In the genomic region with DNA sequence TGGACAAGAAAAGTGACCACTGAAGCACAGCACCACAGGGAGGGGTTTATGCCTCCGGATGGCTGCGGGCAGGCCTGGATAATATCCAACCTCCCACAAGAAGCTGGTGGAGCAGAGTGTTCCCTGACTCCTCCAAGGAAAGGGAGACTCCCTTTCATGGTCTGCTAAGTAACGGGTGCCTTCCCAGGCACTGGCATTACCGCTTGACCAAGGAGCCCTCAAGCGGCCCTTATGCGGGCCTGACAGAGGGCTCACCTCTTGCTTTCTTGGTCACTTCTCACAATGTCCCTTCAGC, we compare ENCODE assay signal across 8 cellular contexts. TPM values are rescaled to one million over a fixed set of nuclear protein-coding genes. Genes with fewer than 3 reads are reported as not detected.
DNase-seq lines count a peak whose midpoint lies in the region; ATAC-seq and TF ChIP-seq lines count a peak whose summit lies in the region.
"Not testable (repeated sequence)": the region's sequence is repeated elsewhere in the genome, so short reads cannot be mapped to it uniquely, and the experiment has no call there.

No MANE protein-coding gene starts in this region.

- TF ChIP-seq EP300 in gastroesophageal sphincter (IDR thresholded peaks at IDR 0.05) = not testable (repeated sequence)

- H3K36me3 ChIP-seq in DOHH2 (ENCODE audit: control insufficient read depth, low read length); PC-3 (ENCODE audit: low read depth, low read length); gastroesophageal sphincter; upper lobe of right lung: not testable (repeated sequence)

- not testable (repeated sequence) for H3K9ac ChIP-seq in PC-3 (ENCODE audit: low read length)

- H3K9me3 Mint-ChIP-seq in activated CD8-positive, alpha-beta T cell treated with anti-CD3 and anti-CD28 coated beads for 36 hours; MCF 10A (ENCODE audit: unreplicated experiment): not testable (repeated sequence)

- not testable (repeated sequence) for H3F3A ChIP-seq in DOHH2 (ENCODE audit: control insufficient read depth, insufficient read depth); PC-3 (ENCODE audit: low read length, unreplicated experiment)

- H3K4me1 ChIP-seq in DOHH2 (ENCODE audit: control insufficient read depth, low read length) (peaks cover 20% of the 10 kb centered on the region), gastroesophageal sphincter (peaks cover 0 to 43% (median 4%) of the 10 kb centered on the region in 3 donors), mononuclear cell (ENCODE audit: insufficient read depth, low read length) (peaks cover 20% of the 10 kb centered on the region)
- not testable (repeated sequence) for H3K4me1 ChIP-seq in PC-3 (ENCODE audit: insufficient read depth, low read length); upper lobe of right lung

- WGBS in gastroesophageal sphincter (ENCODE audit: low coverage in 1 of 2), 2 donors = 55 to 80% methylated on average over 2 to 6 of the region's 6 CpGs

- not testable (repeated sequence) for H3K79me2 ChIP-seq in DOHH2 (ENCODE audit: control insufficient read depth, low read length); PC-3 (ENCODE audit: low read length)

- not testable (repeated sequence) for DNase-seq in PC-3; activated CD8-positive, alpha-beta T cell treated with anti-CD3 and anti-CD28 coated beads for 36 hours; MCF 10A (ENCODE audit: unreplicated experiment); retinal pigment epithelial cell (ENCODE audit: low read depth); upper lobe of right lung

- H2AFZ ChIP-seq in PC-3 (ENCODE audit: low read length) = peak overlapping the region; percentile 80

- not testable (repeated sequence) for TF ChIP-seq CTCF in DOHH2 (IDR thresholded peaks at IDR 0.05; ENCODE audit: low read depth, low read length, poor library complexity, severe bottlenecking); PC-3 (conservative IDR thresholded peaks at IDR 0.05; ENCODE audit: low read depth, low read length); activated CD8-positive, alpha-beta T cell treated with anti-CD3 and anti-CD28 coated beads for 36 hours (IDR thresholded peaks at IDR 0.05); MCF 10A (IDR thresholded peaks at IDR 0.05; ENCODE audit: unreplicated experiment); gastroesophageal sphincter (IDR thresholded peaks at IDR 0.05); retinal pigment epithelial cell (conservative IDR thresholded peaks at IDR 0.05; ENCODE audit: low read depth, low read length); upper lobe of right lung (IDR thresholded peaks at IDR 0.05)

- not testable (repeated sequence) for H3K27me3 Mint-ChIP-seq in activated CD8-positive, alpha-beta T cell treated with anti-CD3 and anti-CD28 coated beads for 36 hours; MCF 10A (ENCODE audit: insufficient read depth, unreplicated experiment)

- H3K9me3 ChIP-seq in DOHH2 (ENCODE audit: control insufficient read depth, insufficient read depth, low read length); PC-3 (ENCODE audit: low read length); gastroesophageal sphincter; mononuclear cell (ENCODE audit: low read depth, low read length); upper lobe of right lung: not testable (repeated sequence)

- not testable (repeated sequence) for H3K9me2 ChIP-seq in DOHH2 (replicated peaks; ENCODE audit: control insufficient read depth, low read length); PC-3 (replicated peaks; ENCODE audit: low read length)

- H3K4me1 Mint-ChIP-seq in activated CD8-positive, alpha-beta T cell treated with anti-CD3 and anti-CD28 coated beads for 36 hours (ENCODE audit: low read depth) = peaks cover 27% of the 10 kb centered on the region
- not testable (repeated sequence) for H3K4me1 Mint-ChIP-seq in MCF 10A (ENCODE audit: insufficient read depth, unreplicated experiment)

- H3K27ac ChIP-seq in DOHH2 (ENCODE audit: low read depth, low read length); PC-3 (ENCODE audit: low read length): not testable (repeated sequence)
- peak overlapping the region; percentile 51 to 97 (median 96) for H3K27ac ChIP-seq in gastroesophageal sphincter
- peak overlapping the region; percentile 27 for H3K27ac ChIP-seq in upper lobe of right lung

- H3K4me3 ChIP-seq in DOHH2 (ENCODE audit: low read length) = peak overlapping the region; percentile 70
- peak overlapping the region; percentile 64 for H3K4me3 ChIP-seq in PC-3 (ENCODE audit: low read length)
- H3K4me3 ChIP-seq in gastroesophageal sphincter = peak overlapping the region in 1 of 2 donors; percentile 76
- peak overlapping the region; percentile 37 for H3K4me3 ChIP-seq in mononuclear cell (ENCODE audit: low read length)
- H3K4me3 ChIP-seq in retinal pigment epithelial cell (ENCODE audit: low read length) = peak overlapping the region; percentile 55
- H3K4me3 ChIP-seq in upper lobe of right lung = peak overlapping the region; percentile 50

- H3K4me2 ChIP-seq in DOHH2 (ENCODE audit: low read length) (peak overlapping the region; percentile 67), PC-3 (ENCODE audit: low read length) (peak overlapping the region; percentile 73)

- BruUV-seq in PC-3 (replicated peaks; lab: Mats Ljungman, UMichigan); MCF 10A (replicated peaks; lab: Mats Ljungman, UMichigan): not testable (repeated sequence)

- not testable (repeated sequence) for H3K27ac Mint-ChIP-seq in activated CD8-positive, alpha-beta T cell treated with anti-CD3 and anti-CD28 coated beads for 36 hours; MCF 10A (ENCODE audit: low read depth, unreplicated experiment)

- not testable (repeated sequence) for ATAC-seq in PC-3; activated CD8-positive, alpha-beta T cell treated with anti-CD3 and anti-CD28 coated beads for 36 hours; gastroesophageal sphincter; upper lobe of right lung

- not testable (repeated sequence) for H3K36me3 Mint-ChIP-seq in activated CD8-positive, alpha-beta T cell treated with anti-CD3 and anti-CD28 coated beads for 36 hours (ENCODE audit: low read depth); MCF 10A (ENCODE audit: insufficient read depth, unreplicated experiment)

- not testable (repeated sequence) for H3K27me3 ChIP-seq in DOHH2 (ENCODE audit: control insufficient read depth, low read length); PC-3 (ENCODE audit: low read length); gastroesophageal sphincter; mononuclear cell (ENCODE audit: insufficient read depth, low read length); upper lobe of right lung

- CTCF ChIA-PET in PC-3 (lab: Charles Lee) = not testable (repeated sequence)
- CTCF ChIA-PET in activated CD8-positive, alpha-beta T cell treated with anti-CD3 and anti-CD28 coated beads for 36 hours (lab: Charles Lee) = interaction anchor here (1.1 kb wide), 1 partner anchor 206 kb away, joined by 3 read pairs; a partner anchor contains a TSS
- CTCF ChIA-PET in MCF 10A (lab: Yijun Ruan, JAX) = interaction anchor here (0.6 to 2.5 kb wide), 14 partner anchors 7 to 656 kb away, joined by 3 to 23 read pairs (median 4); a partner anchor contains a TSS

- peak overlapping the region; percentile 84 for H3K4me3 Mint-ChIP-seq in activated CD8-positive, alpha-beta T cell treated with anti-CD3 and anti-CD28 coated beads for 36 hours
- peak overlapping the region; percentile 87 for H3K4me3 Mint-ChIP-seq in MCF 10A (ENCODE audit: unreplicated experiment)

- TF ChIP-seq POLR2A in gastroesophageal sphincter (IDR thresholded peaks at IDR 0.05) = not testable (repeated sequence)

- intact Hi-C loops in PC-3 (cut with micrococcal nuclease); activated CD8-positive, alpha-beta T cell treated with anti-CD3 and anti-CD28 coated beads for 36 hours (cut with micrococcal nuclease); upper lobe of right lung (cut with DNase I): not testable (repeated sequence)
- intact Hi-C loops in MCF 10A (cut with micrococcal nuclease) = loop anchor here (5.0 to 10.0 kb wide), 2 partner anchors 356 to 479 kb away; a partner anchor contains a TSS

- not testable (repeated sequence) for H4K20me1 ChIP-seq in DOHH2 (ENCODE audit: control insufficient read depth, insufficient read depth, low read depth, low read length); PC-3 (ENCODE audit: low read length)

- POLR2A ChIA-PET in PC-3 (lab: Charles Lee; ENCODE audit: unreplicated experiment); activated CD8-positive, alpha-beta T cell treated with anti-CD3 and anti-CD28 coated beads for 36 hours (lab: Charles Lee): not testable (repeated sequence)
- POLR2A ChIA-PET in MCF 10A (lab: Yijun Ruan, JAX) = interaction anchor here (0.6 to 1.9 kb wide), 5 partner anchors 22 to 1127 kb away, joined by 3 to 6 read pairs (median 4); a partner anchor contains a TSS

RNA-seq across cellular contexts. Expression of a gene that starts 22.5 kb away (rescaled TPM):
- total RNA-seq in PC-3 (2014; rRNA removed) = 10.9 and 15.7 TPM in 2 replicates
- total RNA-seq in activated CD8-positive, alpha-beta T cell treated with anti-CD3 and anti-CD28 coated beads for 36 hours = 1 to 10 TPM; 5.1 to 6.1 TPM
- 3.2 and 3.3 TPM in 2 replicates for total RNA-seq in MCF 10A (2022)
- total RNA-seq in gastroesophageal sphincter = 10 to 100 TPM; 10.5 to 36.1 (median 20.4) TPM
- 4.8 TPM for total RNA-seq in mononuclear cell
- total RNA-seq in upper lobe of right lung = 10.2 TPM

RNA-seq across cellular contexts. Expression of a gene that starts 27.9 kb away (rescaled TPM):
- 31.4 and 37.6 TPM in 2 replicates for total RNA-seq in PC-3 (2014; rRNA removed)
- 10 to 100 TPM; 24.2 to 26.7 TPM for total RNA-seq in activated CD8-positive, alpha-beta T cell treated with anti-CD3 and anti-CD28 coated beads for 36 hours
- total RNA-seq in MCF 10A (2022) = 27.4 and 30.8 TPM in 2 replicates
- total RNA-seq in gastroesophageal sphincter = 10 to 100 TPM; 17.2 to 27.1 (median 24.0) TPM
- total RNA-seq in mononuclear cell = 17.1 TPM
- 21.5 TPM for total RNA-seq in upper lobe of right lung

RNA-seq across cellular contexts. Expression of a gene that starts 36.7 kb away (rescaled TPM):
- total RNA-seq in PC-3 (2014; rRNA removed) = 521 and 599 TPM in 2 replicates
- total RNA-seq in activated CD8-positive, alpha-beta T cell treated with anti-CD3 and anti-CD28 coated beads for 36 hours = 100 to 1,000 TPM; 313 to 321 TPM
- total RNA-seq in MCF 10A (2022) = 302 and 374 TPM in 2 replicates
- 100 to 1,000 TPM; 420 to 701 (median 653) TPM for total RNA-seq in gastroesophageal sphincter
- total RNA-seq in mononuclear cell = 75.8 TPM
- 220 TPM for total RNA-seq in upper lobe of right lung

RNA-seq across cellular contexts. Expression of a gene that starts 44.1 kb away (rescaled TPM):
- total RNA-seq in PC-3 (2014; rRNA removed) (314 and 349 TPM in 2 replicates), MCF 10A (2022) (54.6 and 61.4 TPM in 2 replicates), gastroesophageal sphincter (100 to 1,000 TPM; 137 to 160 (median 153) TPM), mononuclear cell (44.7 TPM), upper lobe of right lung (50.3 TPM)
- total RNA-seq in activated CD8-positive, alpha-beta T cell treated with anti-CD3 and anti-CD28 coated beads for 36 hours = 10 to 100 TPM; 79.9 to 81.4 TPM
